Comparison of ENCODE assay signal across 8 cellular contexts in genomic region chr5:18745591-18745987, GRCh38.
DNase-seq lines count a peak whose midpoint lies in the region; ATAC-seq lines count a peak whose summit lies in the region.

No MANE protein-coding gene starts in this region.

- CTCF ChIA-PET in activated CD4-positive, alpha-beta T cell treated with anti-CD3 and anti-CD28 coated beads, Interleukin-2, amount 10 ng/mL, durations not matched to agents 7 days and 5 days (lab: Charles Lee), result no interaction called here

- H3K36me3 ChIP-seq in muscle layer of colon (ENCODE audit: insufficient read depth, low read length), result no peaks in the 10 kb centered on the region

- no peaks in the 10 kb centered on the region for H3K27me3 ChIP-seq in muscle layer of colon (ENCODE audit: control insufficient read depth in 1 of 2, insufficient read depth in 2 of 2, low read length in 2 of 2)

- H3K27ac Mint-ChIP-seq in activated CD4-positive, alpha-beta T cell treated with anti-CD3 and anti-CD28 coated beads, Interleukin-2, amount 10 ng/mL, durations not matched to agents 7 days and 5 days, result peak overlapping the region; percentile 97

- POLR2A ChIA-PET in activated CD4-positive, alpha-beta T cell treated with anti-CD3 and anti-CD28 coated beads, Interleukin-2, amount 10 ng/mL, durations not matched to agents 7 days and 5 days (lab: Charles Lee), result no interaction called here

- H3K4me1 ChIP-seq in muscle layer of colon (ENCODE audit: insufficient read depth, low read length), result no peaks in the 10 kb centered on the region

- peaks cover 4% of the 10 kb centered on the region for H3K9me3 Mint-ChIP-seq in activated CD4-positive, alpha-beta T cell treated with anti-CD3 and anti-CD28 coated beads, Interleukin-2, amount 10 ng/mL, durations not matched to agents 7 days and 5 days

- no peaks in the 10 kb centered on the region for H3K27me3 Mint-ChIP-seq in activated CD4-positive, alpha-beta T cell treated with anti-CD3 and anti-CD28 coated beads, Interleukin-2, amount 10 ng/mL, durations not matched to agents 7 days and 5 days

- H3K4me3 ChIP-seq in muscle layer of colon (ENCODE audit: low read depth in 1 of 2, low read length in 2 of 2), result peak overlapping the region; percentile 26 to 82

- no peaks in the 10 kb centered on the region for H3K9me3 ChIP-seq in muscle layer of colon (ENCODE audit: low read length)

- DNase-seq in activated CD4-positive, alpha-beta T cell treated with anti-CD3 and anti-CD28 coated beads, Interleukin-2, amount 10 ng/mL, durations not matched to agents 7 days and 5 days, result peak; percentile 17
- DNase-seq in activated CD4-positive, alpha-beta T cell treated with anti-CD3 and anti-CD28 coated beads for 1 hour, result no peak
- DNase-seq in NCI-H1105 (lab: John Stamatoyannopoulos, UW) (peak; percentile 4), dedifferentiated amniotic fluid mesenchymal stem cell (ENCODE audit: extremely low spot score) (no peak), G401 (ENCODE audit: low spot score) (no peak)
- DNase-seq in activated effector memory CD4-positive, alpha-beta T cell treated with anti-CD3 and anti-CD28 coated beads, Interleukin-2, amount 50 U/mL, for 16 hours, result peak; percentile 64

- peak overlapping the region; percentile 89 for H3K4me3 Mint-ChIP-seq in activated CD4-positive, alpha-beta T cell treated with anti-CD3 and anti-CD28 coated beads, Interleukin-2, amount 10 ng/mL, durations not matched to agents 7 days and 5 days

- peak; percentile 10 for ATAC-seq in HG02588 (IDR thresholded peaks at IDR 0.05; ENCODE audit: unreplicated experiment)

- H3K9ac ChIP-seq in muscle layer of colon (ENCODE audit: low read length), result peak overlapping the region; percentile 28

- H3K36me3 Mint-ChIP-seq in activated CD4-positive, alpha-beta T cell treated with anti-CD3 and anti-CD28 coated beads, Interleukin-2, amount 10 ng/mL, durations not matched to agents 7 days and 5 days (ENCODE audit: low read depth), result peaks cover 20% of the 10 kb centered on the region

- in situ Hi-C loops in G401 (cut with HindIII; ENCODE audit: low sequenced_read_pairs), result no loop called here

- peaks cover 54% of the 10 kb centered on the region for H3K4me1 Mint-ChIP-seq in activated CD4-positive, alpha-beta T cell treated with anti-CD3 and anti-CD28 coated beads, Interleukin-2, amount 10 ng/mL, durations not matched to agents 7 days and 5 days

- peak overlapping the region; percentile 32 for H3K27ac ChIP-seq in muscle layer of colon (ENCODE audit: low read depth, low read length)

Comparison
In these comparisons a context has a peak if more than half of its experiments do, and no peak if none do; other contexts are left out.
1. DNase-seq: peak in activated CD4-positive, alpha-beta T cell treated with anti-CD3 and anti-CD28 coated beads, Interleukin-2, amount 10 ng/mL, durations not matched to agents 7 days and 5 days (single experiment), NCI-H1105 (single experiment) and activated effector memory CD4-positive, alpha-beta T cell treated with anti-CD3 and anti-CD28 coated beads, Interleukin-2, amount 50 U/mL, for 16 hours (single experiment); none in activated CD4-positive, alpha-beta T cell treated with anti-CD3 and anti-CD28 coated beads for 1 hour (single experiment), dedifferentiated amniotic fluid mesenchymal stem cell (single experiment) and G401 (single experiment).